In genomic region chr11:72191961-72192381, GRCh38 we compare ENCODE assay signal across 15 cellular contexts. TPM values are rescaled to one million over a fixed set of nuclear protein-coding genes. Genes with fewer than 3 reads are reported as not detected.
DNase-seq lines count a peak whose midpoint lies in the region; ATAC-seq and TF ChIP-seq lines count a peak whose summit lies in the region.
"Had no signal": no experiment of that assay in that cellular context is flagged by ENCODE, and none has a peak within 500 bp of the region (broad histone marks: within the 10 kb centered on the region; RNA-seq: fewer than 3 reads in every experiment).

Gene FOLR1, plus strand, starts transcription at chr11:72192140. Its CDS starts 34 bp downstream, at chr11:72192174.

- H2BK120ac ChIP-seq in mesendoderm (ENCODE audit: low read depth, low read length) = no peak within 1 kb of the TSS

- no peak within 1 kb of the TSS for H4K8ac ChIP-seq in mesendoderm (ENCODE audit: low read depth, low read length)

- dilution Hi-C loops in mammary epithelial cell (cut with HindIII; ENCODE audit: low sequenced_read_pairs) = loop anchor here (5.0 to 10.0 kb wide), 4 partner anchors 55 to 180 kb away; no protein-coding TSS in a partner anchor

- in situ Hi-C loops in mammary epithelial cell (cut with MboI; ENCODE audit: low sequenced_read_pairs in 2 of 2) = no loop called here
- in situ Hi-C loops in GM13977 (cut with MboI; ENCODE audit: low pct_unique_long_range_greater_than_20kb, low sequenced_read_pairs, unreplicated experiment) = no loop called here

- H3K79me1 ChIP-seq in mesendoderm (ENCODE audit: low read length) = no peaks in the 10 kb centered on the region

- no peak within 1 kb of the TSS for H3K18ac ChIP-seq in mesendoderm (ENCODE audit: low read length)

- DNase-seq in AG08395 (ENCODE audit: low spot score) (peak; percentile 45), HT-29 (ENCODE audit: low spot score) (peak; percentile 60), mammary epithelial cell (peak; percentile 45), mesendoderm (peak; percentile 71), GM13977 (ENCODE audit: low spot score) (no peak), putamen (ENCODE audit: low spot score) (no peak), NCI-H1105 (lab: John Stamatoyannopoulos, UW) (no peak)
- DNase-seq: ACHN, activated gamma-delta T cell, glutamatergic neuron, left ventricle myocardium inferior, MG63, transverse colon had no signal

- TF ChIP-seq CTCF in mammary epithelial cell (conservative IDR thresholded peaks at IDR 0.05 in 1 of 2, IDR thresholded peaks at IDR 0.05 in 1 of 2; ENCODE audit: extremely low read depth in 1 of 2, insufficient read depth in 1 of 2, low read depth in 1 of 2, low read length in 2 of 2) = no peak
- TF ChIP-seq CTCF in GM13977 (IDR thresholded peaks at IDR 0.05; ENCODE audit: extremely low read depth, insufficient read depth, missing control alignments) = no peak

- no peak within 1 kb of the TSS for H2BK15ac ChIP-seq in mesendoderm (replicated peaks; ENCODE audit: low read depth)

- H2BK5ac ChIP-seq in mesendoderm (ENCODE audit: low read length) = no peak within 1 kb of the TSS

- BruUV-seq in mammary epithelial cell (replicated peaks; lab: Mats Ljungman, UMichigan) = no TSS peak

- no peak within 1 kb of the TSS for H3K9ac ChIP-seq in mammary epithelial cell (ENCODE audit: insufficient read depth, low read length)
- no peak within 1 kb of the TSS for H3K9ac ChIP-seq in mesendoderm (ENCODE audit: low read length)

- CTCF ChIA-PET in mammary epithelial cell (lab: Charles Lee; ENCODE audit: low non-redundant PET) = no interaction called here

- H3K9me3 ChIP-seq in mammary epithelial cell (replicated peaks; ENCODE audit: insufficient read depth, low read length) = no peaks in the 10 kb centered on the region
- H3K9me3 ChIP-seq: left ventricle myocardium inferior, MG63, transverse colon had no signal

- no peak within 1 kb of the TSS for H3K4ac ChIP-seq in mesendoderm (ENCODE audit: low read depth, low read length)

- no peak within 1 kb of the TSS for H3K56ac ChIP-seq in mesendoderm (ENCODE audit: low read length)

- intact Hi-C loops in mammary epithelial cell (cut with micrococcal nuclease) = no loop called here

- no peaks in the 10 kb centered on the region for H3K36me3 ChIP-seq in mammary epithelial cell (ENCODE audit: insufficient read depth, low read length)
- no peaks in the 10 kb centered on the region for H3K36me3 ChIP-seq in mesendoderm (ENCODE audit: control insufficient read depth, insufficient read depth, low read length)
- H3K36me3 ChIP-seq: left ventricle myocardium inferior, MG63, transverse colon had no signal

- H3K4me1 ChIP-seq in mammary epithelial cell (ENCODE audit: insufficient read depth, low read length) (peaks cover 10% of the 10 kb centered on the region), mesendoderm (ENCODE audit: control insufficient read depth, low read depth, low read length) (peaks cover 14% of the 10 kb centered on the region)
- H3K4me1 ChIP-seq: left ventricle myocardium inferior had no signal

- no peak for ATAC-seq in HG02571 (IDR thresholded peaks at IDR 0.05; ENCODE audit: unreplicated experiment)

- H4K20me1 ChIP-seq in mammary epithelial cell (ENCODE audit: insufficient read depth, low read length) = no peaks in the 10 kb centered on the region

- H3K4me2 ChIP-seq in mammary epithelial cell (ENCODE audit: insufficient read depth, low read depth, low read length) = no peak within 1 kb of the TSS
- H3K4me2 ChIP-seq in mesendoderm (ENCODE audit: low read length) = no peak within 1 kb of the TSS

- no peak within 1 kb of the TSS for H4K5ac ChIP-seq in mesendoderm (ENCODE audit: low read length)

- H2AK5ac ChIP-seq in mesendoderm (ENCODE audit: low read length) = no peak within 1 kb of the TSS

- H3K27ac ChIP-seq in mammary epithelial cell (ENCODE audit: insufficient read depth, low read depth, low read length) (no peak within 1 kb of the TSS), mesendoderm (ENCODE audit: low read depth, low read length) (no peak within 1 kb of the TSS)
- H3K27ac ChIP-seq: left ventricle myocardium inferior, transverse colon had no signal

- H3K4me3 ChIP-seq in mammary epithelial cell (replicated peaks in 1 of 3; ENCODE audit: insufficient read depth in 1 of 3, low read depth in 2 of 3, low read length in 3 of 3) = no peak within 1 kb of the TSS
- no peak within 1 kb of the TSS for H3K4me3 ChIP-seq in mesendoderm (ENCODE audit: low read length)
- H3K4me3 ChIP-seq: left ventricle myocardium inferior, MG63, transverse colon had no signal

- WGBS in mammary epithelial cell (ENCODE audit: low coverage, missing lambda C conversion rate) = 0% methylated on average over 3 of the region's 5 CpGs
- no CpG with 5 or more reads among the region's 5 CpGs for WGBS in mesendoderm (ENCODE audit: extremely low coverage, insufficient coverage, low lambda C conversion rate)

- H3K79me2 ChIP-seq in mammary epithelial cell (ENCODE audit: insufficient read depth, low read length) = no peaks in the 10 kb centered on the region
- no peaks in the 10 kb centered on the region for H3K79me2 ChIP-seq in mesendoderm (ENCODE audit: control insufficient read depth, insufficient read depth, low read length)

- H3K27me3 ChIP-seq in mammary epithelial cell (ENCODE audit: insufficient read depth, low read length) = no peaks in the 10 kb centered on the region
- H3K27me3 ChIP-seq in mesendoderm (ENCODE audit: insufficient read depth, low read length, poor library complexity) = no peaks in the 10 kb centered on the region
- H3K27me3 ChIP-seq: MG63, transverse colon had no signal

- H2AFZ ChIP-seq in mammary epithelial cell (ENCODE audit: low read depth, low read length) = peak within 1 kb of the TSS; percentile 1

- H3K23ac ChIP-seq in mesendoderm (ENCODE audit: low read length) = no peak within 1 kb of the TSS

RNA-seq across cellular contexts. Expression of gene FOLR1, which starts in this region (rescaled TPM):
- 6.1 and 6.2 TPM in 2 replicates for total RNA-seq in HT-29 (2014; rRNA removed; shearing (Covaris generic))
- 10 to 100 TPM in 1 of 2 donors, 1 to 10 TPM in 1; 1.6 to 13.5 TPM for total RNA-seq in mammary epithelial cell
- polyA plus RNA-seq in mammary epithelial cell = 2.1 TPM
- 1.9 TPM for polyA minus RNA-seq in mammary epithelial cell
- polyA plus RNA-seq in mesendoderm (2013, experiment 1 of 2) = 1.2 TPM
- 1.3 TPM for polyA plus RNA-seq in mesendoderm (2013, experiment 2 of 2)
- total RNA-seq: osteocyte, transverse colon had no signal

Comparison
In these comparisons a context has a peak if more than half of its experiments do, and no peak if none do; other contexts are left out.
1. DNase-seq: peak in AG08395 (single experiment), HT-29 (single experiment), mammary epithelial cell (single experiment) and mesendoderm (single experiment); none in GM13977 (single experiment), putamen (single experiment) and NCI-H1105 (single experiment).